ENCODE assay signal across 8 cellular contexts in the genomic region with DNA sequence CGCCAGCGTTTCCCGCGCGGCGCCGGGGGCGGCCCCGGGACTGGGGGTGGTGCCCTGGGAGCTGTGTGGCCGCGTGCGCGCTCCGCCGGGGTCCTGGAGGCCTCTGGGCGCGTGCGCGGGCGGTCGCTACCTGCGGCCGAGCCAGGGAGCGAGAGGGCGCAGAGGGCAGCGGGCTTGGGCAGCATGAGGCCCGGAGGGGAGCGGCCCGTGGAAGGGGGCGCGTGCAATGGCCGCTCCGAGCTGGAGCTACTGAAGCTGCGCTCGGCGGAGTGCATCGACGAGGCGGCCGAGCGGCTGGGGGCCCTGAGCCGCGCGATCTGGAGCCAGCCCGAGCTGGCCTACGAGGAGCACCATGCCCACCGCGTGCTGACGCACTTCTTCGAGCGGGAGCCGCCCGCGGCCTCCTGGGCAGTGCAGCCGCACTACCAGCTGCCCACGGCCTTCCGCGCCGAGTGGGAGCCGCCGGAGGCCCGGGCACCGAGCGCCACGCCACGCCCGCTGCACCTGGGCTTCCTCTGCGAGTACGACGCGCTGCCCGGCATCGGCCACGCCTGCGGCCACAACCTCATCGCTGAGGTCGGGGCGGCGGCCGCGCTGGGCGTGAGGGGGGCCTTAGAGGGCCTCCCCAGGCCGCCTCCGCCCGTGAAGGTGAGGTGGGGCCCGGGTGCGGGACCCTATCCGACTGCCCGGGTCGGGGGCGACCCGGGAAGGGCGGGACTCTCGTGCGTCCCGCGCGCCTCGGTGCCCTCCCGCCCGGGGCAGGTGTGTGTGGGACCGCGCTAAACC. TPM values are rescaled to one million over a fixed set of nuclear protein-coding genes. Genes with fewer than 3 reads are reported as not detected.
DNase-seq lines count a peak whose midpoint lies in the region; ATAC-seq lines count a peak whose summit lies in the region.

A gene with protein sequence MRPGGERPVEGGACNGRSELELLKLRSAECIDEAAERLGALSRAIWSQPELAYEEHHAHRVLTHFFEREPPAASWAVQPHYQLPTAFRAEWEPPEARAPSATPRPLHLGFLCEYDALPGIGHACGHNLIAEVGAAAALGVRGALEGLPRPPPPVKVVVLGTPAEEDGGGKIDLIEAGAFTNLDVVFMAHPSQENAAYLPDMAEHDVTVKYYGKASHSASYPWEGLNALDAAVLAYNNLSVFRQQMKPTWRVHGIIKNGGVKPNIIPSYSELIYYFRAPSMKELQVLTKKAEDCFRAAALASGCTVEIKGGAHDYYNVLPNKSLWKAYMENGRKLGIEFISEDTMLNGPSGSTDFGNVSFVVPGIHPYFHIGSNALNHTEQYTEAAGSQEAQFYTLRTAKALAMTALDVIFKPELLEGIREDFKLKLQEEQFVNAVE (plus strand): TSS at position 94 of the 786 bp plus-strand sequence. CDS start 90 bp downstream, at position 184.

- H3K27ac Mint-ChIP-seq in activated CD4-positive, alpha-beta memory T cell treated with anti-CD3 and anti-CD28 coated beads for 36 hours: peak within 1 kb of the TSS; percentile 95

- H3K4me3 ChIP-seq in ectodermal cell (ENCODE audit: insufficient read depth, low read depth, low read length) (peak within 1 kb of the TSS; percentile 61), mesenchymal stem cell (ENCODE audit: insufficient read depth in 1 of 2, low read depth in 1 of 2, low read length in 2 of 2) (peak within 1 kb of the TSS; percentile 80 to 84)

- H3K36me3 ChIP-seq in ectodermal cell (ENCODE audit: control insufficient read depth, insufficient read depth, low read length) (no peaks in the 10 kb centered on the region), mesenchymal stem cell (ENCODE audit: control insufficient read depth in 1 of 2, insufficient read depth in 2 of 2, low read depth in 1 of 2, low read length in 2 of 2) (no peaks in the 10 kb centered on the region)

- H3K9ac ChIP-seq in mesenchymal stem cell (ENCODE audit: low read length): peak within 1 kb of the TSS; percentile 78

- H3K27me3 ChIP-seq in ectodermal cell (ENCODE audit: control insufficient read depth, insufficient read depth, low read length, poor library complexity, severe bottlenecking): peaks cover 40% of the 10 kb centered on the region
- no peaks in the 10 kb centered on the region for H3K27me3 ChIP-seq in mesenchymal stem cell (ENCODE audit: control insufficient read depth in 1 of 2, insufficient read depth in 1 of 2, low read length in 2 of 2)

- H2BK15ac ChIP-seq in mesenchymal stem cell (ENCODE audit: low read depth, poor library complexity, severe bottlenecking): peak within 1 kb of the TSS; percentile 33

- H3K27me3 Mint-ChIP-seq in activated CD4-positive, alpha-beta memory T cell treated with anti-CD3 and anti-CD28 coated beads for 36 hours: no peaks in the 10 kb centered on the region

- peak within 1 kb of the TSS; percentile 16 for H4K8ac ChIP-seq in mesenchymal stem cell (ENCODE audit: low read length)

- peak within 1 kb of the TSS; percentile 80 for H4K91ac ChIP-seq in mesenchymal stem cell (ENCODE audit: low read length)

- WGBS in ectodermal cell, 2 experiments: 0% methylated on average over 103 of the region's 103 CpGs
- under 1% methylated on average over 68 of the region's 103 CpGs for WGBS in mesenchymal stem cell

- H2AK5ac ChIP-seq in mesenchymal stem cell (ENCODE audit: low read length, severe bottlenecking): no peak within 1 kb of the TSS

- DNase-seq in AG08396 (ENCODE audit: low spot score) (peak; percentile 77), NCI-H345 treated with DMSO at 0.1 percent for 48 hours (lab: John Stamatoyannopoulos, UW; ENCODE audit: unreplicated experiment) (peak; percentile 69), mesenchymal stem cell (peak; percentile 51)
- DNase-seq in activated CD4-positive, alpha-beta memory T cell treated with anti-CD3 and anti-CD28 coated beads for 36 hours: peak; percentile 71
- DNase-seq in stimulated activated CD8-positive, alpha-beta memory T cell treated with anti-CD3 and anti-CD28 coated beads, Interleukin-15, amount 100 ng/mL, for 1 hour (ENCODE audit: low read depth): peak; percentile 35

- H3K4me1 Mint-ChIP-seq in activated CD4-positive, alpha-beta memory T cell treated with anti-CD3 and anti-CD28 coated beads for 36 hours (ENCODE audit: low read depth): peaks cover 37% of the 10 kb centered on the region

- ATAC-seq in GM18867 (IDR thresholded peaks at IDR 0.05; ENCODE audit: unreplicated experiment) (peak; percentile 64), HG03066 (IDR thresholded peaks at IDR 0.05; ENCODE audit: low read depth, unreplicated experiment) (peak; percentile 74)

- peak within 1 kb of the TSS in 1 of 2 experiments; percentile 73 for H3K4ac ChIP-seq in mesenchymal stem cell (ENCODE audit: low read depth in 1 of 2, low read length in 2 of 2)

- H3K9me3 Mint-ChIP-seq in activated CD4-positive, alpha-beta memory T cell treated with anti-CD3 and anti-CD28 coated beads for 36 hours: no peaks in the 10 kb centered on the region

- H3K9me3 ChIP-seq in ectodermal cell (ENCODE audit: control insufficient read depth, low read length) (no peaks in the 10 kb centered on the region), mesenchymal stem cell (ENCODE audit: control insufficient read depth, low read length) (no peaks in the 10 kb centered on the region)

- POLR2A ChIA-PET in activated CD4-positive, alpha-beta memory T cell treated with anti-CD3 and anti-CD28 coated beads for 36 hours (lab: Charles Lee): interaction anchor here (0.6 to 6.0 kb wide), 6 partner anchors 61 to 742 kb away, joined by 3 to 81 read pairs (median 5); partner anchors contain the start of genes PNRC1, RNGTT and UBE2J1

- peak within 1 kb of the TSS; percentile 85 for H3K4me3 Mint-ChIP-seq in activated CD4-positive, alpha-beta memory T cell treated with anti-CD3 and anti-CD28 coated beads for 36 hours

- peak within 1 kb of the TSS; percentile 19 for H2BK120ac ChIP-seq in mesenchymal stem cell (ENCODE audit: low read depth, low read length)

- peak within 1 kb of the TSS in 1 of 2 experiments; percentile 21 for H2BK12ac ChIP-seq in mesenchymal stem cell (ENCODE audit: low read length in 2 of 2)

- H3K18ac ChIP-seq in mesenchymal stem cell (ENCODE audit: low read depth in 1 of 2, low read length in 2 of 2): peak within 1 kb of the TSS; percentile 33 to 91

- peaks cover 14% of the 10 kb centered on the region for H3K36me3 Mint-ChIP-seq in activated CD4-positive, alpha-beta memory T cell treated with anti-CD3 and anti-CD28 coated beads for 36 hours

- H3K14ac ChIP-seq in mesenchymal stem cell (ENCODE audit: low read length in 2 of 2): peak within 1 kb of the TSS in 1 of 2 experiments; percentile 83

- peak within 1 kb of the TSS in 1 of 2 experiments; percentile 79 for H3K23ac ChIP-seq in mesenchymal stem cell (ENCODE audit: low read length in 2 of 2)

- CTCF ChIA-PET in activated CD4-positive, alpha-beta memory T cell treated with anti-CD3 and anti-CD28 coated beads for 36 hours (lab: Charles Lee): interaction anchor here (0.5 to 3.8 kb wide), 8 partner anchors 47 to 688 kb away, joined by 4 to 25 read pairs (median 7); partner anchors contain the start of genes PNRC1 and RNGTT

- intact Hi-C loops in activated CD4-positive, alpha-beta memory T cell treated with anti-CD3 and anti-CD28 coated beads for 36 hours (cut with micrococcal nuclease): loop anchor here (1.0 to 2.0 kb wide), 5 partner anchors 48 to 205 kb away; partner anchors contain the start of gene PNRC1

- H3K27ac ChIP-seq in ectodermal cell (ENCODE audit: insufficient read depth, low read depth, low read length, poor library complexity, severe bottlenecking): no peak within 1 kb of the TSS
- no peak within 1 kb of the TSS for H3K27ac ChIP-seq in mesenchymal stem cell (ENCODE audit: low read length, poor library complexity, severe bottlenecking)

- H2AFZ ChIP-seq in mesenchymal stem cell (ENCODE audit: low read depth, low read length): peak within 1 kb of the TSS; percentile 84

- H3K4me1 ChIP-seq in ectodermal cell (ENCODE audit: control insufficient read depth, insufficient read depth, low read length) (no peaks in the 10 kb centered on the region), mesenchymal stem cell (ENCODE audit: control insufficient read depth, insufficient read depth, low read depth, low read length) (peaks cover 7% of the 10 kb centered on the region)

- H2BK5ac ChIP-seq in mesenchymal stem cell (ENCODE audit: low read depth, low read length, poor library complexity, severe bottlenecking): no peak within 1 kb of the TSS

- peaks cover 17% of the 10 kb centered on the region for H3K79me1 ChIP-seq in mesenchymal stem cell (replicated peaks; ENCODE audit: low read length, poor library complexity, severe bottlenecking)

- peak within 1 kb of the TSS; percentile 86 for H3K4me2 ChIP-seq in mesenchymal stem cell (ENCODE audit: low read length, poor library complexity, severe bottlenecking)

RNA-seq across cellular contexts. Expression of the gene that starts here (rescaled TPM):
- total RNA-seq in activated CD4-positive, alpha-beta memory T cell treated with anti-CD3 and anti-CD28 coated beads for 36 hours: 1 to 10 TPM; 8.4 to 8.9 TPM
- 12.0 TPM for polyA plus RNA-seq in ectodermal cell (2013, experiment 1 of 4)
- polyA plus RNA-seq in ectodermal cell (2013, experiment 2 of 4): 9.9 TPM
- polyA plus RNA-seq in ectodermal cell (2013, experiment 3 of 4): 8.8 TPM
- 10.4 TPM for polyA plus RNA-seq in ectodermal cell (2013, experiment 4 of 4)
- 2.9 TPM for polyA plus RNA-seq in mesenchymal stem cell (2013, experiment 1 of 2)
- polyA plus RNA-seq in mesenchymal stem cell (2013, experiment 2 of 2): 3.1 TPM
